ENCODE assay signal across 9 cellular contexts in genomic region chr16:83950862-83951399, GRCh38. TPM values are rescaled to one million over a fixed set of nuclear protein-coding genes. Genes with fewer than 3 reads are reported as not detected.
"Had no signal": no experiment of that assay in that cellular context is flagged by ENCODE, and none has a peak within 500 bp of the region (broad histone marks: within the 10 kb centered on the region; RNA-seq: fewer than 3 reads in every experiment).

No MANE protein-coding gene starts in this region.

RNA-seq across cellular contexts. Expression of gene NECAB2, which starts 17.1 kb away (rescaled TPM):
- total RNA-seq: activated CD4-positive, alpha-beta T cell treated with anti-CD3 and anti-CD28 coated beads, Interleukin-2, amount 10 ng/mL, durations not matched to agents 24 days and 14 days; activated CD8-positive, alpha-beta memory T cell treated with anti-CD3 and anti-CD28 coated beads for 36 hours; activated CD8-positive, alpha-beta T cell treated with anti-CD3 and anti-CD28 coated beads for 36 hours; activated naive CD8-positive, alpha-beta T cell treated with anti-CD3 and anti-CD28 coated beads for 36 hours; activated T-helper 17 cell treated with anti-CD3 and anti-CD28 coated beads, Interleukin-2, amount 50 U/mL, for 72 hours; ascending aorta; OCI-LY7; T-helper 1 cell treated with Interleukin-12 subunit alpha and Interleukin-12 subunit beta and Interleukin-4 antibody, amounts not matched to agents 30 ng/mL and 1 ng/mL, for 36 hours; T-helper 2 cell treated with Interferon-gamma antibody and Interleukin-4, amounts not matched to agents 100 ng/mL and 5 ng/mL, for 36 hours had no signal
